ENCODE assay signal across 13 cellular contexts in the genomic region with DNA sequence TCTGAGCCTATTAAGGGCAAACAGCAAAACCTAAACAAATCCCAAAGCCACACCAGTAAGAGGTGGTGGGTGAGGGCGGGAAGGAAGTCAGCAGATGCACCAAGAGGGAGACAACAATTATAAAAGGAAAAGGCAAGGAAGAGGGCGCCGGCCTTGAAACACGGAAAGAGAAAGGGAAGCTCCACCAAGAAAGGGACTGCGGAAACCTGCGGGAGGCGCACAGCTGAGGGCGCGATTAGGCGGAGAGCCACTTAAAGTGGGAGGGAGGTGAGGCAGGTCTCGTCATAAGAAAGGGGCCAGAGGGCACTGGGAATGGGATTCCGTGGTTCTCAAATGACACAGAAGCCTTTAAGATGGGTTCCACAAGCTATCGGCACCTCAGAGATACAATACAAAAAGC. TPM values are rescaled to one million over a fixed set of nuclear protein-coding genes. Genes with fewer than 3 reads are reported as not detected.
DNase-seq lines count a peak whose midpoint lies in the region; ATAC-seq and TF ChIP-seq lines count a peak whose summit lies in the region.
"Had no signal": no experiment of that assay in that cellular context is flagged by ENCODE, and none has a peak within 500 bp of the region (broad histone marks: within the 10 kb centered on the region; RNA-seq: fewer than 3 reads in every experiment).

No MANE protein-coding gene starts in this region.

- TF ChIP-seq CTCF in CD14-positive monocyte (IDR thresholded peaks at IDR 0.05): no peak
- no peak for TF ChIP-seq CTCF in chondrocyte (IDR thresholded peaks at IDR 0.05)
- TF ChIP-seq CTCF in nephron progenitor cell (IDR thresholded peaks at IDR 0.05): no peak
- TF ChIP-seq CTCF in spleen (IDR thresholded peaks at IDR 0.05 in 8 of 11, conservative IDR thresholded peaks at IDR 0.05 in 3 of 11): no peak
- no peak for TF ChIP-seq CTCF in smooth muscle cell (IDR thresholded peaks at IDR 0.05; ENCODE audit: borderline replicate concordance, insufficient read depth, poor library complexity, severe bottlenecking)
- no peak for TF ChIP-seq CTCF in RWPE1 (conservative IDR thresholded peaks at IDR 0.05; ENCODE audit: low read depth)

- H3K27ac Mint-ChIP-seq in CD14-positive monocyte (peak overlapping the region; percentile 97 to 99 (median 98)), chondrocyte (ENCODE audit: unreplicated experiment) (no peak overlapping the region), nephron progenitor cell (peak overlapping the region; percentile 45)
- H3K27ac Mint-ChIP-seq in naive thymus-derived CD8-positive, alpha-beta T cell: no peak overlapping the region
- H3K27ac Mint-ChIP-seq: CD4-positive, alpha-beta T cell had no signal

- H3K36me3 Mint-ChIP-seq in CD14-positive monocyte (peaks cover 38 to 55% of the 10 kb centered on the region in 2 donors), chondrocyte (ENCODE audit: low read depth) (peaks cover 59% of the 10 kb centered on the region), nephron progenitor cell (ENCODE audit: low read depth) (peaks cover 100% of the 10 kb centered on the region)
- peaks cover 27 to 91% (median 58%) of the 10 kb centered on the region in 3 donors for H3K36me3 Mint-ChIP-seq in naive thymus-derived CD8-positive, alpha-beta T cell

- H3K4me3 ChIP-seq in spleen: no peak overlapping the region
- no peak overlapping the region for H3K4me3 ChIP-seq in smooth muscle cell
- H3K4me3 ChIP-seq: HAP-1 had no signal

- peaks cover 4% of the 10 kb centered on the region for H3F3A ChIP-seq in smooth muscle cell (ENCODE audit: low read depth)

- H3K4me2 ChIP-seq in smooth muscle cell: no peak overlapping the region

- ATAC-seq in naive thymus-derived CD8-positive, alpha-beta T cell: no peak

- H3K27me3 Mint-ChIP-seq in CD14-positive monocyte (ENCODE audit: low read depth in 3 of 3): peaks cover 0 to 1% (median 0%) of the 10 kb centered on the region in 3 donors
- H3K27me3 Mint-ChIP-seq in chondrocyte (ENCODE audit: low read depth): no peaks in the 10 kb centered on the region
- H3K27me3 Mint-ChIP-seq in nephron progenitor cell (ENCODE audit: low read depth, poor library complexity): peaks cover 3% of the 10 kb centered on the region
- H3K27me3 Mint-ChIP-seq in naive thymus-derived CD8-positive, alpha-beta T cell: no peaks in the 10 kb centered on the region
- H3K27me3 Mint-ChIP-seq: CD4-positive, alpha-beta T cell had no signal

- H3K9me3 ChIP-seq in spleen (peaks cover 0 to 11% (median 2%) of the 10 kb centered on the region in 8 donors), smooth muscle cell (replicated peaks; ENCODE audit: low read depth) (no peaks in the 10 kb centered on the region)
- H3K9me3 ChIP-seq: BE2C, Caco-2 had no signal

- 85 to 96% (median 91%) methylated on average over 13 of the region's 13 CpGs for WGBS in spleen, 5 donors
- WGBS in smooth muscle cell (ENCODE audit: low lambda C conversion rate): 96% methylated on average over 13 of the region's 13 CpGs

- CTCF ChIA-PET in RWPE1 (lab: Yijun Ruan, JAX): no interaction called here

- H3K36me3 ChIP-seq in spleen: peaks cover 0 to 91% (median 35%) of the 10 kb centered on the region in 6 donors
- peaks cover 23% of the 10 kb centered on the region for H3K36me3 ChIP-seq in smooth muscle cell (ENCODE audit: low read depth)

- H3K4me1 ChIP-seq in spleen (peaks cover 9 to 79% (median 52%) of the 10 kb centered on the region in 6 donors), smooth muscle cell (ENCODE audit: low read depth) (no peaks in the 10 kb centered on the region)
- H3K4me1 ChIP-seq: BE2C, Caco-2 had no signal

- peaks cover 90% of the 10 kb centered on the region for H3K4me1 Mint-ChIP-seq in CD14-positive monocyte
- H3K4me1 Mint-ChIP-seq in chondrocyte (ENCODE audit: low read depth): no peaks in the 10 kb centered on the region
- no peaks in the 10 kb centered on the region for H3K4me1 Mint-ChIP-seq in nephron progenitor cell
- peaks cover 6 to 61% (median 16%) of the 10 kb centered on the region in 4 donors for H3K4me1 Mint-ChIP-seq in naive thymus-derived CD8-positive, alpha-beta T cell

- H3K9ac ChIP-seq in smooth muscle cell (ENCODE audit: low read depth): no peak overlapping the region

- H3K4me3 Mint-ChIP-seq in CD14-positive monocyte (peak overlapping the region; percentile 14 to 15), chondrocyte (ENCODE audit: unreplicated experiment) (no peak overlapping the region), nephron progenitor cell (no peak overlapping the region)
- H3K4me3 Mint-ChIP-seq in naive thymus-derived CD8-positive, alpha-beta T cell: no peak overlapping the region
- H3K4me3 Mint-ChIP-seq: CD4-positive, alpha-beta T cell had no signal

- intact Hi-C loops in CD14-positive monocyte (cut with micrococcal nuclease) (loop anchor here (5.0 to 10.0 kb wide), 3 partner anchors 34 to 252 kb away; partner anchors contain the start of gene ANKRD10 (in 1 of the 2)), spleen (cut with DNase I; ENCODE audit: low total_unique reads) (no loop called here)

- no peak for TF ChIP-seq POLR2A in spleen (IDR thresholded peaks at IDR 0.05)

- H3K27me3 ChIP-seq in spleen (replicated peaks in 1 of 7) (no peaks in the 10 kb centered on the region), smooth muscle cell (ENCODE audit: low read depth) (no peaks in the 10 kb centered on the region)
- H3K27me3 ChIP-seq: BE2C had no signal

- H3K9me3 Mint-ChIP-seq in CD14-positive monocyte: peaks cover 0 to 4% (median 0%) of the 10 kb centered on the region in 7 donors
- peaks cover 25% of the 10 kb centered on the region for H3K9me3 Mint-ChIP-seq in chondrocyte (ENCODE audit: low read depth)
- H3K9me3 Mint-ChIP-seq in nephron progenitor cell: peaks cover 50% of the 10 kb centered on the region
- peaks cover 0 to 6% (median 0%) of the 10 kb centered on the region in 9 donors for H3K9me3 Mint-ChIP-seq in naive thymus-derived CD8-positive, alpha-beta T cell

- H2AFZ ChIP-seq in smooth muscle cell (ENCODE audit: low read depth): no peak overlapping the region

- POLR2A ChIA-PET in naive thymus-derived CD8-positive, alpha-beta T cell (lab: Charles Lee): no interaction called here
- POLR2A ChIA-PET in RWPE1 (lab: Yijun Ruan, JAX; ENCODE audit: low non-redundant PET): no interaction called here

- H4K20me1 ChIP-seq in smooth muscle cell (ENCODE audit: low read depth): peaks cover 8% of the 10 kb centered on the region

- H3K79me2 ChIP-seq in smooth muscle cell (ENCODE audit: low read depth): no peaks in the 10 kb centered on the region

- H3K27ac ChIP-seq in spleen: peak overlapping the region in 6 of 8 donors; percentile 49 to 93 (median 86)
- H3K27ac ChIP-seq in smooth muscle cell (ENCODE audit: low read depth): no peak overlapping the region
- H3K27ac ChIP-seq in RWPE1: no peak overlapping the region
- H3K27ac ChIP-seq: HL-60 had no signal

- DNase-seq in CD14-positive monocyte (ENCODE audit: low spot score) (no peak), chondrocyte (ENCODE audit: low spot score) (peak; percentile 65), nephron progenitor cell (no peak), spleen (peak; percentile 68), smooth muscle cell (lab: John Stamatoyannopoulos, UW; ENCODE audit: unreplicated experiment) (no peak), RWPE1 (ENCODE audit: low spot score) (no peak)
- DNase-seq in naive thymus-derived CD8-positive, alpha-beta T cell: no peak
- DNase-seq: BE2C; C1 segment of cervical spinal cord; Caco-2; CD4-positive, alpha-beta T cell had no signal

RNA-seq across cellular contexts. Expression of gene CARS2, which starts 42.9 kb away (rescaled TPM):
- polyA plus RNA-seq in CD14-positive monocyte: 100 to 1,000 TPM; 130 to 227 TPM
- total RNA-seq in chondrocyte: 50.7 to 60.2 TPM (median 57.9 TPM) in 3 replicates
- total RNA-seq in spleen: 100 to 1,000 TPM in 1 of 7 donors, 10 to 100 TPM in 6; 63.9 to 113 (median 77.9) TPM
- polyA plus RNA-seq in spleen: 100 to 1,000 TPM in 2 of 3 donors, 10 to 100 TPM in 1; 69.5 to 109 (median 105) TPM
- total RNA-seq in naive thymus-derived CD8-positive, alpha-beta T cell: 100 to 1,000 TPM; 110 to 124 TPM
- polyA plus RNA-seq in naive thymus-derived CD8-positive, alpha-beta T cell: 10 to 100 TPM; 35.9 to 47.1 (median 44.0) TPM
- total RNA-seq in smooth muscle cell: 37.5 and 276 TPM in 2 replicates
- polyA plus RNA-seq in smooth muscle cell: 71.7 and 82.9 TPM in 2 replicates

RNA-seq across cellular contexts. Expression of gene NAXD, which starts 47.7 kb away (rescaled TPM):
- polyA plus RNA-seq in CD14-positive monocyte: 1 to 10 TPM; 7.4 to 8.5 TPM
- total RNA-seq in chondrocyte: 23.5 to 28.4 TPM (median 27.1 TPM) in 3 replicates
- 10 to 100 TPM; 27.1 to 35.5 (median 34.0) TPM for total RNA-seq in spleen
- polyA plus RNA-seq in spleen: 10 to 100 TPM; 25.1 to 40.9 (median 35.8) TPM
- 10 to 100 TPM; 34.3 to 38.1 TPM for total RNA-seq in naive thymus-derived CD8-positive, alpha-beta T cell
- 10 to 100 TPM; 10.4 to 26.9 (median 18.1) TPM for polyA plus RNA-seq in naive thymus-derived CD8-positive, alpha-beta T cell
- 16.9 and 22.3 TPM in 2 replicates for total RNA-seq in smooth muscle cell
- polyA plus RNA-seq in smooth muscle cell: 28.8 and 30.9 TPM in 2 replicates

RNA-seq across cellular contexts. Expression of gene ING1, which starts 50.5 kb away (rescaled TPM):
- polyA plus RNA-seq in CD14-positive monocyte (10 to 100 TPM in 1 of 2 donors, 1 to 10 TPM in 1; 8.4 to 11.8 TPM), spleen (10 to 100 TPM; 10.5 to 16.0 (median 12.0) TPM), smooth muscle cell (29.3 and 29.9 TPM in 2 replicates)
- total RNA-seq in chondrocyte (11.7 to 14.3 TPM (median 13.4 TPM) in 3 replicates), spleen (10 to 100 TPM; 15.1 to 32.4 (median 22.9) TPM), smooth muscle cell (11.9 and 13.8 TPM in 2 replicates)
- 10 to 100 TPM; 22.5 to 23.9 TPM for total RNA-seq in naive thymus-derived CD8-positive, alpha-beta T cell
- polyA plus RNA-seq in naive thymus-derived CD8-positive, alpha-beta T cell: 10 to 100 TPM in 2 of 3 donors, 1 to 10 TPM in 1; 7.9 to 17.5 (median 10.7) TPM

Comparison
In these comparisons a context has a peak if more than half of its experiments do, and no peak if none do; other contexts are left out.
1. DNase-seq: peak in chondrocyte (single experiment) and spleen (single experiment); none in CD14-positive monocyte (single experiment), nephron progenitor cell (single experiment), naive thymus-derived CD8-positive, alpha-beta T cell (0 of 10), smooth muscle cell (single experiment) and RWPE1 (single experiment).
2. H3K27ac Mint-ChIP-seq: peak in CD14-positive monocyte (7 of 7) and nephron progenitor cell (single experiment); none in chondrocyte (single experiment) and naive thymus-derived CD8-positive, alpha-beta T cell (0 of 10).
3. H3K4me3 Mint-ChIP-seq: peak in CD14-positive monocyte (2 of 2); none in chondrocyte (single experiment), nephron progenitor cell (single experiment) and naive thymus-derived CD8-positive, alpha-beta T cell (0 of 10).
4. H3K27ac ChIP-seq: peak in spleen (6 of 8); none in smooth muscle cell (single experiment) and RWPE1 (single experiment).